21 cellular contexts compared by ENCODE assay signal in the genomic region with DNA sequence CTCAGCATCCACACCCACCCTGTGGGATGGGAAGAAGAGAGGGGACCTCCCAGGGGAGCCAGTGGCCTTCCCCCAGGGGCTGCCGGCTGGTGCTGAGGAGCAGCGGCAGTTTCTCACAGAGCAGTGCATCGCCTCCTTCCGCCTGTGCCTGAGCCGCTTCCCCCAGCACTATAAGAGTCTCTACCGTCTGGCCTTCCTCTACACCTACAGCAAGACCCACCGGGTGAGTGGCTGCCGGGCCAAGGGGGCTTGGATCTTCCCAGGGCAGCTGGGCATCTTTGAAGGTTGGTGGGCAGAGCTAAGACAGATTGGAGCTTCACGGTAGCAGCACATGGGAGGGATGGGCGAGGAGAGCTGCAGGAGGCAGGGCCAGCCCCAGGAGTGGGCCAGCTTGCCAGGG.
A peak's percentile ranks its signal among the peaks of the same experiment; 100 is the strongest.
DNase-seq lines count a peak whose midpoint lies in the region; ATAC-seq and TF ChIP-seq lines count a peak whose summit lies in the region.
"Had no signal": no experiment of that assay in that cellular context is flagged by ENCODE, and none has a peak within 500 bp of the region (broad histone marks: within the 10 kb centered on the region; RNA-seq: fewer than 3 reads in every experiment).

No MANE protein-coding gene starts in this region.

- H3K9me3 ChIP-seq in SJCRH30 (replicated peaks) (no peaks in the 10 kb centered on the region), left ventricle myocardium inferior (replicated peaks) (no peaks in the 10 kb centered on the region), neuronal stem cell (replicated peaks in 1 of 2; ENCODE audit: control insufficient read depth in 2 of 2, insufficient read depth in 1 of 2, low read depth in 1 of 2, low read length in 2 of 2) (peaks cover 0 to 2% of the 10 kb centered on the region in 2 donors)
- H3K9me3 ChIP-seq: BE2C had no signal

- no peak overlapping the region for H3K23ac ChIP-seq in neuronal stem cell (ENCODE audit: low read depth, low read length, poor library complexity)

- H3K9me3 Mint-ChIP-seq in activated naive CD4-positive, alpha-beta T cell treated with anti-CD3 and anti-CD28 coated beads, Interleukin-2, amount 10 ng/mL, durations not matched to agents 7 days and 5 days: no peaks in the 10 kb centered on the region

- H2BK5ac ChIP-seq in neuronal stem cell (ENCODE audit: low read length): no peak overlapping the region

- H3K79me1 ChIP-seq in neuronal stem cell (ENCODE audit: low read depth, low read length): peaks cover 2% of the 10 kb centered on the region

- CTCF ChIA-PET in activated naive CD4-positive, alpha-beta T cell treated with anti-CD3 and anti-CD28 coated beads, Interleukin-2, amount 10 ng/mL, durations not matched to agents 7 days and 5 days (lab: Charles Lee): interaction anchor here (1.6 kb wide), 1 partner anchor 38 kb away, joined by 4 read pairs; no protein-coding TSS in a partner anchor

- no peaks in the 10 kb centered on the region for H3K27me3 ChIP-seq in SJCRH30
- no peaks in the 10 kb centered on the region for H3K27me3 ChIP-seq in left ventricle myocardium inferior (ENCODE audit: low read depth)
- H3K27me3 ChIP-seq in neuronal stem cell (ENCODE audit: control insufficient read depth in 3 of 3, insufficient read depth in 3 of 3, low read depth in 1 of 3, low read length in 3 of 3): no peaks in the 10 kb centered on the region
- H3K27me3 ChIP-seq: BE2C had no signal

- H3K36me3 Mint-ChIP-seq in activated naive CD4-positive, alpha-beta T cell treated with anti-CD3 and anti-CD28 coated beads, Interleukin-2, amount 10 ng/mL, durations not matched to agents 7 days and 5 days: peaks cover 43% of the 10 kb centered on the region

- no CpG with 5 or more reads among the region's 10 CpGs for WGBS in neuronal stem cell (ENCODE audit: extremely low coverage in 2 of 2, insufficient read length in 2 of 2, insufficient replicate concordance in 1 of 2), 2 donors

- H3K4me3 ChIP-seq in SJCRH30 (no peak overlapping the region), left ventricle myocardium inferior (no peak overlapping the region), neuronal stem cell (ENCODE audit: low read length in 2 of 2) (no peak overlapping the region)
- H3K4me3 ChIP-seq: PC-9 had no signal

- no peak overlapping the region for H3K9ac ChIP-seq in neuronal stem cell (ENCODE audit: low read depth, low read length, poor library complexity)

- H3K27ac Mint-ChIP-seq in activated naive CD4-positive, alpha-beta T cell treated with anti-CD3 and anti-CD28 coated beads, Interleukin-2, amount 10 ng/mL, durations not matched to agents 7 days and 5 days: peak overlapping the region; percentile 12

- H3K4me2 ChIP-seq in neuronal stem cell (ENCODE audit: insufficient read depth, low read length, poor library complexity, severe bottlenecking): no peak overlapping the region
- H3K4me2 ChIP-seq: PC-9 had no signal

- no peak overlapping the region for H2AK5ac ChIP-seq in neuronal stem cell (ENCODE audit: low read depth, low read length)

- H3K4ac ChIP-seq in neuronal stem cell (ENCODE audit: low read length): no peak overlapping the region

- H3K27me3 Mint-ChIP-seq in activated naive CD4-positive, alpha-beta T cell treated with anti-CD3 and anti-CD28 coated beads, Interleukin-2, amount 10 ng/mL, durations not matched to agents 7 days and 5 days: no peaks in the 10 kb centered on the region

- no peak overlapping the region for H3K4me3 Mint-ChIP-seq in activated naive CD4-positive, alpha-beta T cell treated with anti-CD3 and anti-CD28 coated beads, Interleukin-2, amount 10 ng/mL, durations not matched to agents 7 days and 5 days

- H3K14ac ChIP-seq in neuronal stem cell (ENCODE audit: low read length): no peak overlapping the region

- ATAC-seq in HG03159 (IDR thresholded peaks at IDR 0.05; ENCODE audit: unreplicated experiment): no peak

- peak overlapping the region; percentile 34 for H3K18ac ChIP-seq in neuronal stem cell (ENCODE audit: low read length)

- H2BK15ac ChIP-seq in neuronal stem cell (ENCODE audit: low read length): no peak overlapping the region

- intact Hi-C loops in left ventricle myocardium inferior (cut with micrococcal nuclease): no loop called here

- H3K36me3 ChIP-seq in SJCRH30 (peaks cover 9% of the 10 kb centered on the region; the same call in 1 of the 2 replicates), left ventricle myocardium inferior (peaks cover 82% of the 10 kb centered on the region), neuronal stem cell (replicated peaks in 1 of 2; ENCODE audit: control insufficient read depth in 2 of 2, insufficient read depth in 2 of 2, low read length in 2 of 2) (peaks cover 48 to 94% of the 10 kb centered on the region in 2 donors)

- H2BK12ac ChIP-seq in neuronal stem cell (ENCODE audit: low read length): peak overlapping the region; percentile 73

- no peak for TF ChIP-seq CTCF in left ventricle myocardium inferior (IDR thresholded peaks at IDR 0.05; ENCODE audit: borderline replicate concordance)

- H4K91ac ChIP-seq in neuronal stem cell (ENCODE audit: low read depth, low read length, poor library complexity): no peak overlapping the region

- DNase-seq in activated naive CD4-positive, alpha-beta T cell treated with anti-CD3 and anti-CD28 coated beads, Interleukin-2, amount 10 ng/mL, durations not matched to agents 7 days and 5 days: no peak
- no peak for DNase-seq in activated naive CD4-positive, alpha-beta T cell treated with Interleukin-2 at 50 U/mL for 16 hours
- DNase-seq in SJCRH30 (peak; percentile 19 to 20), left ventricle myocardium inferior (no peak), neuronal stem cell (ENCODE audit: low spot score) (no peak), NOMO-1 treated with dmso at 0.1 percent for 144 hours (lab: John Stamatoyannopoulos, UW; ENCODE audit: unreplicated experiment) (no peak)
- no peak for DNase-seq in stimulated activated CD4-positive, alpha-beta T cell treated with anti-CD3 and anti-CD28 coated beads, Interleukin-12 subunit alpha, Interleukin-12 subunit beta, amount 100 ng/mL, for 4 hours
- DNase-seq: 8988T; ACHN; BE2C; Calu3; DMS79 treated with DMSO at 0.1 percent for 48 hours; GF-D8; NCI-H1048; NCI-H1417; NCI-H2029 treated with DMSO at 0.1 percent for 48 hours; NCI-H526; NK-92 treated with Interleukin-12 subunit alpha and Interleukin-12 subunit beta, amount 100 ng/mL, for 24 hours; PC-9; SHP77 had no signal

- no peak overlapping the region for H4K8ac ChIP-seq in neuronal stem cell (ENCODE audit: low read depth, low read length)

- peaks cover 18% of the 10 kb centered on the region for H3K4me1 ChIP-seq in SJCRH30
- H3K4me1 ChIP-seq in left ventricle myocardium inferior: peaks cover 32% of the 10 kb centered on the region
- H3K4me1 ChIP-seq in neuronal stem cell (ENCODE audit: control insufficient read depth in 2 of 2, insufficient read depth in 1 of 2, low read depth in 1 of 2, low read length in 2 of 2): peaks cover 0 to 3% of the 10 kb centered on the region in 2 donors
- H3K4me1 ChIP-seq: BE2C had no signal

- no peaks in the 10 kb centered on the region for H3K4me1 Mint-ChIP-seq in activated naive CD4-positive, alpha-beta T cell treated with anti-CD3 and anti-CD28 coated beads, Interleukin-2, amount 10 ng/mL, durations not matched to agents 7 days and 5 days

- H2BK120ac ChIP-seq in neuronal stem cell (ENCODE audit: low read depth, low read length): no peak overlapping the region

- H3K27ac ChIP-seq in SJCRH30 (peak overlapping the region; percentile 68), left ventricle myocardium inferior (replicated peaks) (peak overlapping the region; percentile 67), neuronal stem cell (replicated peaks; ENCODE audit: low read length) (no peak overlapping the region)
- H3K27ac ChIP-seq: PC-9 had no signal

- no peak overlapping the region for H2AFZ ChIP-seq in neuronal stem cell (ENCODE audit: low read length)
- H2AFZ ChIP-seq: PC-9 had no signal

Comparison
In these comparisons a context has a peak if more than half of its experiments do, and no peak if none do; other contexts are left out.
1. DNase-seq: peak in SJCRH30 (2 of 2); none in activated naive CD4-positive, alpha-beta T cell treated with anti-CD3 and anti-CD28 coated beads, Interleukin-2, amount 10 ng/mL, durations not matched to agents 7 days and 5 days (single experiment), activated naive CD4-positive, alpha-beta T cell treated with Interleukin-2 at 50 U/mL for 16 hours (single experiment), left ventricle myocardium inferior (single experiment), neuronal stem cell (single experiment), stimulated activated CD4-positive, alpha-beta T cell treated with anti-CD3 and anti-CD28 coated beads, Interleukin-12 subunit alpha, Interleukin-12 subunit beta, amount 100 ng/mL, for 4 hours (single experiment) and NOMO-1 treated with dmso at 0.1 percent for 144 hours (single experiment).